In the genomic region with DNA sequence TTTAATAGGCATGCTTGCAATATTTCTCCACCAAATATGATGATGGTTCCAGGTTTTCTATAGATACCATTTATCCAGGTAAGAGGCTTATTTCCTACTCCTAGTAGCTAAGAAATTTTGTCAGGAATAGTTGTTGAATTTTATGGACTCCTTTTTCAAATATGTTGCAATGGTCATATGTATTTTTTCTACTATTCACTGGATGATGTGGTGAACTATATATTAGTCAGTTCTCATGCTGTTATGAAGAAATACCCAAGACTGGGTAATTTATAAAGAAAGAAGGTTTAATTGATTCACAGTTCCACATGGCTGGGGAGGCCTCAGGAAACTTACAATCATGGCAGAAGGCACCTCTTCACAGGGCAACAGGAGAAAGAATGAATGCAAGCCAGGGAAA, we compare ENCODE assay signal across 2 cellular contexts.
TF ChIP-seq lines count a peak whose summit lies in the region.

No MANE protein-coding gene starts in this region.

TF ChIP-seq in HCT116, 20 proteins besides CTCF, POLR2A, EP300 and RAD21 (continued from another document):
- TF ChIP-seq, protein P1, sequence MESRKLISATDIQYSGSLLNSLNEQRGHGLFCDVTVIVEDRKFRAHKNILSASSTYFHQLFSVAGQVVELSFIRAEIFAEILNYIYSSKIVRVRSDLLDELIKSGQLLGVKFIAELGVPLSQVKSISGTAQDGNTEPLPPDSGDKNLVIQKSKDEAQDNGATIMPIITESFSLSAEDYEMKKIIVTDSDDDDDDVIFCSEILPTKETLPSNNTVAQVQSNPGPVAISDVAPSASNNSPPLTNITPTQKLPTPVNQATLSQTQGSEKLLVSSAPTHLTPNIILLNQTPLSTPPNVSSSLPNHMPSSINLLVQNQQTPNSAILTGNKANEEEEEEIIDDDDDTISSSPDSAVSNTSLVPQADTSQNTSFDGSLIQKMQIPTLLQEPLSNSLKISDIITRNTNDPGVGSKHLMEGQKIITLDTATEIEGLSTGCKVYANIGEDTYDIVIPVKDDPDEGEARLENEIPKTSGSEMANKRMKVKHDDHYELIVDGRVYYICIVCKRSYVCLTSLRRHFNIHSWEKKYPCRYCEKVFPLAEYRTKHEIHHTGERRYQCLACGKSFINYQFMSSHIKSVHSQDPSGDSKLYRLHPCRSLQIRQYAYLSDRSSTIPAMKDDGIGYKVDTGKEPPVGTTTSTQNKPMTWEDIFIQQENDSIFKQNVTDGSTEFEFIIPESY (IDR thresholded peaks at IDR 0.05; ENCODE audit: extremely low read depth, insufficient replicate concordance, low read length): no peak
- no peak for TF ChIP-seq POLR2AphosphoS5 (IDR thresholded peaks at IDR 0.05; ENCODE audit: low read depth, low read length)
- no peak for TF ChIP-seq EZH2 (IDR thresholded peaks at IDR 0.05)
- TF ChIP-seq JUND (IDR thresholded peaks at IDR 0.05): no peak
TF ChIP-seq in HCT116: peak in this region for 0.

TF ChIP-seq in WTC11, 78 proteins besides CTCF, POLR2A, EP300 and RAD21 (continued from another document):
- TF ChIP-seq, protein P2, sequence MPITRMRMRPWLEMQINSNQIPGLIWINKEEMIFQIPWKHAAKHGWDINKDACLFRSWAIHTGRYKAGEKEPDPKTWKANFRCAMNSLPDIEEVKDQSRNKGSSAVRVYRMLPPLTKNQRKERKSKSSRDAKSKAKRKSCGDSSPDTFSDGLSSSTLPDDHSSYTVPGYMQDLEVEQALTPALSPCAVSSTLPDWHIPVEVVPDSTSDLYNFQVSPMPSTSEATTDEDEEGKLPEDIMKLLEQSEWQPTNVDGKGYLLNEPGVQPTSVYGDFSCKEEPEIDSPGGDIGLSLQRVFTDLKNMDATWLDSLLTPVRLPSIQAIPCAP (CRISPR knock-in tag; IDR thresholded peaks at IDR 0.05): no peak
- no peak for TF ChIP-seq MXD4 (CRISPR knock-in tag; IDR thresholded peaks at IDR 0.05; ENCODE audit: borderline replicate concordance)
- TF ChIP-seq, protein P3, sequence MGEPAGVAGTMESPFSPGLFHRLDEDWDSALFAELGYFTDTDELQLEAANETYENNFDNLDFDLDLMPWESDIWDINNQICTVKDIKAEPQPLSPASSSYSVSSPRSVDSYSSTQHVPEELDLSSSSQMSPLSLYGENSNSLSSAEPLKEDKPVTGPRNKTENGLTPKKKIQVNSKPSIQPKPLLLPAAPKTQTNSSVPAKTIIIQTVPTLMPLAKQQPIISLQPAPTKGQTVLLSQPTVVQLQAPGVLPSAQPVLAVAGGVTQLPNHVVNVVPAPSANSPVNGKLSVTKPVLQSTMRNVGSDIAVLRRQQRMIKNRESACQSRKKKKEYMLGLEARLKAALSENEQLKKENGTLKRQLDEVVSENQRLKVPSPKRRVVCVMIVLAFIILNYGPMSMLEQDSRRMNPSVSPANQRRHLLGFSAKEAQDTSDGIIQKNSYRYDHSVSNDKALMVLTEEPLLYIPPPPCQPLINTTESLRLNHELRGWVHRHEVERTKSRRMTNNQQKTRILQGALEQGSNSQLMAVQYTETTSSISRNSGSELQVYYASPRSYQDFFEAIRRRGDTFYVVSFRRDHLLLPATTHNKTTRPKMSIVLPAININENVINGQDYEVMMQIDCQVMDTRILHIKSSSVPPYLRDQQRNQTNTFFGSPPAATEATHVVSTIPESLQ (CRISPR knock-in tag; IDR thresholded peaks at IDR 0.05): no peak
- TF ChIP-seq JUN (CRISPR knock-in tag; IDR thresholded peaks at IDR 0.05): no peak
- TF ChIP-seq ZNF138 (CRISPR knock-in tag; conservative IDR thresholded peaks at IDR 0.05): no peak
- TF ChIP-seq, protein P4, sequence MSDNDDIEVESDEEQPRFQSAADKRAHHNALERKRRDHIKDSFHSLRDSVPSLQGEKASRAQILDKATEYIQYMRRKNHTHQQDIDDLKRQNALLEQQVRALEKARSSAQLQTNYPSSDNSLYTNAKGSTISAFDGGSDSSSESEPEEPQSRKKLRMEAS (CRISPR knock-in tag; IDR thresholded peaks at IDR 0.05): no peak
- no peak for TF ChIP-seq TP53 (CRISPR knock-in tag; IDR thresholded peaks at IDR 0.05)
- no peak for TF ChIP-seq CBFB (CRISPR knock-in tag; IDR thresholded peaks at IDR 0.05; ENCODE audit: low read depth)
- TF ChIP-seq, protein P5, sequence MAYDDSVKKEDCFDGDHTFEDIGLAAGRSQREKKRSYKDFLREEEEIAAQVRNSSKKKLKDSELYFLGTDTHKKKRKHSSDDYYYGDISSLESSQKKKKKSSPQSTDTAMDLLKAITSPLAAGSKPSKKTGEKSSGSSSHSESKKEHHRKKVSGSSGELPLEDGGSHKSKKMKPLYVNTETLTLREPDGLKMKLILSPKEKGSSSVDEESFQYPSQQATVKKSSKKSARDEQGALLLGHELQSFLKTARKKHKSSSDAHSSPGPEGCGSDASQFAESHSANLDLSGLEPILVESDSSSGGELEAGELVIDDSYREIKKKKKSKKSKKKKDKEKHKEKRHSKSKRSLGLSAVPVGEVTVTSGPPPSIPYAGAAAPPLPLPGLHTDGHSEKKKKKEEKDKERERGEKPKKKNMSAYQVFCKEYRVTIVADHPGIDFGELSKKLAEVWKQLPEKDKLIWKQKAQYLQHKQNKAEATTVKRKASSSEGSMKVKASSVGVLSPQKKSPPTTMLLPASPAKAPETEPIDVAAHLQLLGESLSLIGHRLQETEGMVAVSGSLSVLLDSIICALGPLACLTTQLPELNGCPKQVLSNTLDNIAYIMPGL (CRISPR knock-in tag; IDR thresholded peaks at IDR 0.05): no peak
- TF ChIP-seq, protein P6, sequence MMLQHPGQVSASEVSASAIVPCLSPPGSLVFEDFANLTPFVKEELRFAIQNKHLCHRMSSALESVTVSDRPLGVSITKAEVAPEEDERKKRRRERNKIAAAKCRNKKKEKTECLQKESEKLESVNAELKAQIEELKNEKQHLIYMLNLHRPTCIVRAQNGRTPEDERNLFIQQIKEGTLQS (CRISPR knock-in tag; conservative IDR thresholded peaks at IDR 0.05): no peak
- TF ChIP-seq, protein P7, sequence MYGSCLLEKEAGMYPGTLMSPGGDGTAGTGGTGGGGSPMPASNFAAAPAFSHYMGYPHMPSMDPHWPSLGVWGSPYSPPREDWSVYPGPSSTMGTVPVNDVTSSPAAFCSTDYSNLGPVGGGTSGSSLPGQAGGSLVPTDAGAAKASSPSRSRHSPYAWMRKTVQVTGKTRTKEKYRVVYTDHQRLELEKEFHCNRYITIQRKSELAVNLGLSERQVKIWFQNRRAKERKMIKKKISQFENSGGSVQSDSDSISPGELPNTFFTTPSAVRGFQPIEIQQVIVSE (CRISPR knock-in tag; IDR thresholded peaks at IDR 0.05; ENCODE audit: borderline replicate concordance): no peak
- TF ChIP-seq SOX15 (CRISPR knock-in tag; IDR thresholded peaks at IDR 0.05): no peak
- TF ChIP-seq, protein P8, sequence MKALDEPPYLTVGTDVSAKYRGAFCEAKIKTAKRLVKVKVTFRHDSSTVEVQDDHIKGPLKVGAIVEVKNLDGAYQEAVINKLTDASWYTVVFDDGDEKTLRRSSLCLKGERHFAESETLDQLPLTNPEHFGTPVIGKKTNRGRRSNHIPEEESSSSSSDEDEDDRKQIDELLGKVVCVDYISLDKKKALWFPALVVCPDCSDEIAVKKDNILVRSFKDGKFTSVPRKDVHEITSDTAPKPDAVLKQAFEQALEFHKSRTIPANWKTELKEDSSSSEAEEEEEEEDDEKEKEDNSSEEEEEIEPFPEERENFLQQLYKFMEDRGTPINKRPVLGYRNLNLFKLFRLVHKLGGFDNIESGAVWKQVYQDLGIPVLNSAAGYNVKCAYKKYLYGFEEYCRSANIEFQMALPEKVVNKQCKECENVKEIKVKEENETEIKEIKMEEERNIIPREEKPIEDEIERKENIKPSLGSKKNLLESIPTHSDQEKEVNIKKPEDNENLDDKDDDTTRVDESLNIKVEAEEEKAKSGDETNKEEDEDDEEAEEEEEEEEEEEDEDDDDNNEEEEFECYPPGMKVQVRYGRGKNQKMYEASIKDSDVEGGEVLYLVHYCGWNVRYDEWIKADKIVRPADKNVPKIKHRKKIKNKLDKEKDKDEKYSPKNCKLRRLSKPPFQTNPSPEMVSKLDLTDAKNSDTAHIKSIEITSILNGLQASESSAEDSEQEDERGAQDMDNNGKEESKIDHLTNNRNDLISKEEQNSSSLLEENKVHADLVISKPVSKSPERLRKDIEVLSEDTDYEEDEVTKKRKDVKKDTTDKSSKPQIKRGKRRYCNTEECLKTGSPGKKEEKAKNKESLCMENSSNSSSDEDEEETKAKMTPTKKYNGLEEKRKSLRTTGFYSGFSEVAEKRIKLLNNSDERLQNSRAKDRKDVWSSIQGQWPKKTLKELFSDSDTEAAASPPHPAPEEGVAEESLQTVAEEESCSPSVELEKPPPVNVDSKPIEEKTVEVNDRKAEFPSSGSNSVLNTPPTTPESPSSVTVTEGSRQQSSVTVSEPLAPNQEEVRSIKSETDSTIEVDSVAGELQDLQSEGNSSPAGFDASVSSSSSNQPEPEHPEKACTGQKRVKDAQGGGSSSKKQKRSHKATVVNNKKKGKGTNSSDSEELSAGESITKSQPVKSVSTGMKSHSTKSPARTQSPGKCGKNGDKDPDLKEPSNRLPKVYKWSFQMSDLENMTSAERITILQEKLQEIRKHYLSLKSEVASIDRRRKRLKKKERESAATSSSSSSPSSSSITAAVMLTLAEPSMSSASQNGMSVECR (CRISPR knock-in tag; IDR thresholded peaks at IDR 0.05; ENCODE audit: borderline replicate concordance): no peak
